ENCODE assay signal across 19 cellular contexts in the genomic region with DNA sequence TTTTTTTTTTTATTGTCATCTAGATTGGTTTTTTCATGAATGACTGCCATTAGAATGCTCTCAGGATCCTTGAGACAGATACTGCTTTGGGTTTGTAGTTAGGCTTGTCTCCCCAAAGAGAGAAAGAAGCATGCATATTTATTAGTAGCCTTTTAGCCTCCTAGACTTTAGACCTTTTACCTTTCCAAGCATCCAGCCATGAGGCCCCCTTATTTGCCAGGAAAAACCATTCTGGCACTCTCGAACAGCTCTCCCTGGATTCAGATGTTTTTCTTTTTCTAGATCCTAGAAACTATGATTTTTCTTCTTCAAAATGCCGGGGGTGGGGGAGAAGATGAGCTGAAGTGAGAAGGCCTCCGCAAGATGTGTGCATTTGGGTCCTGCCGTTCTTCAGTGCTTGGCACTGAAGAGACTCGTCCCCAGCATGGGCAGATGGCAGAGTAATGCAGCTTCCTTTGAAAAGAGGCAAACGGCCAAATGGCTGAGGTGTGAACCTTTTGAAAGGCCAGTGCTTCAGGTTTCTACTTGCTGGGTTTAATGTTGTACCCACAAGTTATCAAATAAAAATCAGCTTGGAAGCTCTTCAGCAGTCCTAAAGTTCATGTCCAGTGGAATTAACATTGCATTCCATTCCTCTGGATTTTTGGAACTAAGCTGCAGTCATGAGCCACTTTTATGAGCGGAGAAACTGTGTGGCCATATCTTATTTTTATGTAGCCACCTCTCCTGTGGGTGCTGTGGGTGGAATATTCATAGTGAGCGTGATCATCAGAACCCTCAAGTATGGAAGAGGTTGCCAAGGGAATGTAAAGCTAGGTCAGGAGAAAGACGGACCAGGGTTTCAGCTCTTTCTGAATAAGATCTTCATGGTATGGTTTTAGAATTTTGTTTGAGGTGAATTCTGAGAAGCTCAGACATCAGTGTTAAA. TPM values are rescaled to one million over a fixed set of nuclear protein-coding genes. Genes with fewer than 3 reads are reported as not detected.
DNase-seq lines count a peak whose midpoint lies in the region; ATAC-seq lines count a peak whose summit lies in the region.
"Had no signal": no experiment of that assay in that cellular context is flagged by ENCODE, and none has a peak within 500 bp of the region (broad histone marks: within the 10 kb centered on the region; RNA-seq: fewer than 3 reads in every experiment).

No MANE protein-coding gene starts in this region.

- H3K36me3 ChIP-seq in subcutaneous abdominal adipose tissue (ENCODE audit: control insufficient read depth in 5 of 5, insufficient read depth in 5 of 5, low read length in 5 of 5): peaks cover 0 to 16% (median 8%) of the 10 kb centered on the region in 5 donors

- no peak for ATAC-seq in esophagus mucosa
- ATAC-seq: activated T-cell treated with anti-CD3 and anti-CD28 coated beads, Interleukin-2, amount 50 U/mL, for 4 hours; naive thymus-derived CD4-positive, alpha-beta T cell had no signal

- peak; percentile 16 for DNase-seq in GM04503 (ENCODE audit: low read depth)
- peak; percentile 20 for DNase-seq in NCI-H524 treated with DMSO at 0.1 percent for 48 hours (lab: John Stamatoyannopoulos, UW)
- DNase-seq in inferior parietal cortex (ENCODE audit: extremely low spot score): peak; percentile 44
- DNase-seq in NCI-H2227 (lab: John Stamatoyannopoulos, UW; ENCODE audit: unreplicated experiment): no peak
- no peak for DNase-seq in NCI-H748 (lab: John Stamatoyannopoulos, UW; ENCODE audit: unreplicated experiment)
- DNase-seq: activated CD4-positive, alpha-beta T cell treated with anti-CD3 and anti-CD28 coated beads for 48 hours; activated T-cell treated with anti-CD3 and anti-CD28 coated beads, Interleukin-2, amount 50 U/mL, for 4 hours; amniotic stem cell; CD8-positive, alpha-beta memory T cell; MV-4-11; naive thymus-derived CD4-positive, alpha-beta T cell; NCI-H510A treated with DMSO at 0.1 percent for 48 hours; retina; stimulated activated naive CD4-positive, alpha-beta T cell treated with Interleukin-2 at 50 U/mL for 16 hours had no signal

- peaks cover under 1 to 48% (median 42%) of the 10 kb centered on the region in 5 donors for H3K4me1 ChIP-seq in subcutaneous abdominal adipose tissue (ENCODE audit: control insufficient read depth in 5 of 5, insufficient read depth in 5 of 5, low read length in 5 of 5)

- peak overlapping the region in 1 of 5 donors; percentile 9 for H3K4me3 ChIP-seq in subcutaneous abdominal adipose tissue (ENCODE audit: low read depth in 1 of 5, low read length in 5 of 5)

- no peaks in the 10 kb centered on the region for H3K9me3 ChIP-seq in subcutaneous abdominal adipose tissue (ENCODE audit: control insufficient read depth in 5 of 5, low read length in 5 of 5)

- peak overlapping the region in 2 of 5 donors; percentile 3 to 39 for H3K9ac ChIP-seq in subcutaneous abdominal adipose tissue (ENCODE audit: low read length in 5 of 5)

- no peaks in the 10 kb centered on the region for H3K27me3 ChIP-seq in subcutaneous abdominal adipose tissue (ENCODE audit: control insufficient read depth in 5 of 5, insufficient read depth in 4 of 5, low read length in 5 of 5)

- peak overlapping the region; percentile 19 for H3K27ac ChIP-seq in subcutaneous abdominal adipose tissue (ENCODE audit: low read depth, low read length)

RNA-seq across cellular contexts. Expression of gene SOCS7, which starts 7.2 kb away (rescaled TPM):
- total RNA-seq in esophagus mucosa: 11.9 TPM

RNA-seq across cellular contexts. Expression of gene GPR179, which starts 15.1 kb away (rescaled TPM):
- not detected for total RNA-seq in esophagus mucosa
- total RNA-seq: dermis microvascular lymphatic vessel endothelial cell; RPMI7951; T-helper 1 cell treated with Interleukin-12 subunit alpha and Interleukin-12 subunit beta and Interleukin-4 antibody, amounts not matched to agents 30 ng/mL and 1 ng/mL, for 36 hours had no signal

Comparison
In these comparisons a context has a peak if more than half of its experiments do, and no peak if none do; other contexts are left out.
1. DNase-seq: peak in GM04503 (single experiment), NCI-H524 treated with DMSO at 0.1 percent for 48 hours (single experiment) and inferior parietal cortex (single experiment); none in NCI-H2227 (single experiment) and NCI-H748 (single experiment).